17 cellular contexts compared by ENCODE assay signal in the genomic region with DNA sequence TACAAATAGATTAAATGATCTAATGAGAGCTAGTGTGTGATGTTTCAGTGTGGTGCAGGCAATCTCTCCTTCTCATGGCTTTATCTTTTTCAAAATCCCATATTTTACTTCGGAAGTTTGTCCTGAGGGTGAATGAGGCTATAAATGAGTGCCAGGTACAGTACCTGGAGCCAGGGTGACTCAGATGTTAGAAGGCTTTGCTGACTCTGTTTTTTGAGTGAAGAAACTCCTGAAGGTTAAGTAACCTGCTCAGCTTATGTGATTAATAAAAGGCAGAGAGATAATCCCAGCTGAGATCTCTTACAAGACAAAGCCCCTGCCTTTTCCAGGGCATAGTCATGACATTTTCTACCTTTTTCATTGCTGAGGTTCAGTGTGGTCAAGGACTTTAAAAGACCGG. TPM values are rescaled to one million over a fixed set of nuclear protein-coding genes. Genes with fewer than 3 reads are reported as not detected.
DNase-seq lines count a peak whose midpoint lies in the region; ATAC-seq and TF ChIP-seq lines count a peak whose summit lies in the region.
"Had no signal": no experiment of that assay in that cellular context is flagged by ENCODE, and none has a peak within 500 bp of the region (broad histone marks: within the 10 kb centered on the region; RNA-seq: fewer than 3 reads in every experiment).

No MANE protein-coding gene starts in this region.

- H3K9me3 Mint-ChIP-seq in GM23338: no peaks in the 10 kb centered on the region; the same call in 2 of the 3 replicates

- no peak for ATAC-seq in GM23338
- no peak for ATAC-seq in gastroesophageal sphincter

- no peak for TF ChIP-seq EP300 in gastroesophageal sphincter (IDR thresholded peaks at IDR 0.05)

- H3K9me3 ChIP-seq in WERI-Rb-1 (ENCODE audit: severe bottlenecking) (no peaks in the 10 kb centered on the region), gastroesophageal sphincter (no peaks in the 10 kb centered on the region)
- H3K9me3 ChIP-seq: Caco-2 had no signal

- 92 to 94% methylated on average over 1 to 2 of the region's 2 CpGs for WGBS in gastroesophageal sphincter (ENCODE audit: low coverage in 1 of 2), 2 donors

- no peaks in the 10 kb centered on the region for H3K9me2 ChIP-seq in GM23338 (ENCODE audit: insufficient read depth)

- TF ChIP-seq CTCF in GM23338 (conservative IDR thresholded peaks at IDR 0.05; ENCODE audit: low read depth in 2 of 2): no peak
- no peak for TF ChIP-seq CTCF in WERI-Rb-1 (IDR thresholded peaks at IDR 0.05; ENCODE audit: low read depth, low read length)
- no peak for TF ChIP-seq CTCF in gastroesophageal sphincter (IDR thresholded peaks at IDR 0.05)

- H3K4me3 ChIP-seq in GM23338 (no peak overlapping the region), WERI-Rb-1 (ENCODE audit: low read depth, low read length) (no peak overlapping the region), gastroesophageal sphincter (no peak overlapping the region)
- H3K4me3 ChIP-seq: GM23248, SK-N-MC had no signal

- TF ChIP-seq POLR2A in gastroesophageal sphincter (IDR thresholded peaks at IDR 0.05): no peak

- 0 out of 3 replicates have a peak, but pooled peaks cover 3% of the 10 kb centered on the region for H3K36me3 Mint-ChIP-seq in GM23338 (ENCODE audit: low read depth)

- peaks cover 38% of the 10 kb centered on the region for H3K4me1 Mint-ChIP-seq in GM23338

- H3K27me3 Mint-ChIP-seq in GM23338 (ENCODE audit: insufficient read depth, low read depth, poor library complexity): no peaks in the 10 kb centered on the region

- no peaks in the 10 kb centered on the region for H3K36me3 ChIP-seq in GM23338 (ENCODE audit: insufficient read depth)
- H3K36me3 ChIP-seq in WERI-Rb-1: no peaks in the 10 kb centered on the region; the same call in none of the 2 replicates
- H3K36me3 ChIP-seq in gastroesophageal sphincter: no peaks in the 10 kb centered on the region

- H3K27me3 ChIP-seq in GM23338 (ENCODE audit: insufficient read depth): no peaks in the 10 kb centered on the region
- H3K27me3 ChIP-seq in WERI-Rb-1 (ENCODE audit: insufficient read depth, low read depth, severe bottlenecking): no peaks in the 10 kb centered on the region
- no peaks in the 10 kb centered on the region for H3K27me3 ChIP-seq in gastroesophageal sphincter

- peaks cover 14% of the 10 kb centered on the region for H3K79me2 ChIP-seq in GM23338 (replicated peaks; ENCODE audit: insufficient read depth)

- no peak overlapping the region for H2AFZ ChIP-seq in GM23338
- H2AFZ ChIP-seq: GM23248 had no signal

- H3K4me3 Mint-ChIP-seq in GM23338: no peak overlapping the region

- no peaks in the 10 kb centered on the region; the same call in 1 of the 2 replicates for H4K20me1 ChIP-seq in GM23338 (replicated peaks; ENCODE audit: insufficient read depth)

- no peak overlapping the region for H3K27ac ChIP-seq in GM23338 (ENCODE audit: low read depth)
- peak overlapping the region; percentile 33 for H3K27ac ChIP-seq in WERI-Rb-1
- no peak overlapping the region for H3K27ac ChIP-seq in epithelial cell of prostate
- no peak overlapping the region for H3K27ac ChIP-seq in gastroesophageal sphincter
- H3K27ac ChIP-seq: C4-2B, GM23248, HL-60, SK-N-MC had no signal

- DNase-seq in GM23338 (ENCODE audit: low spot score) (no peak), WERI-Rb-1 (peak; percentile 32), epithelial cell of prostate (ENCODE audit: low read depth, low spot score) (peak; percentile 3), retina (peak; percentile 11), glomerular visceral epithelial cell (ENCODE audit: extremely low spot score) (no peak)
- no peak for DNase-seq in activated CD4-positive, CD25-positive, alpha-beta regulatory T cell (lab: John Stamatoyannopoulos, UW)
- DNase-seq: Caco-2, DMS79, GM23248, NCI-H146, NCI-H2081 treated with DMSO at 0.1 percent for 48 hours, NCI-H524 treated with DMSO at 0.1 percent for 48 hours, OCI-M1 had no signal

- peaks cover 12% of the 10 kb centered on the region; the same call in 1 of the 2 replicates for H3K4me1 ChIP-seq in GM23338 (ENCODE audit: insufficient read depth)
- peaks cover 5 to 10% (median 6%) of the 10 kb centered on the region in 3 donors for H3K4me1 ChIP-seq in gastroesophageal sphincter
- H3K4me1 ChIP-seq: Caco-2 had no signal

- H3K4me2 ChIP-seq in GM23338: no peak overlapping the region

- H3K27ac Mint-ChIP-seq in GM23338: peak overlapping the region; percentile 18; the same call in 1 of the 2 replicates

- H3F3A ChIP-seq in GM23338 (replicated peaks; ENCODE audit: low read depth): no peaks in the 10 kb centered on the region

TF ChIP-seq in GM23338, 12 proteins besides CTCF, POLR2A, EP300 and RAD21 (continues in another document):
- TF ChIP-seq ZNF114 (CRISPR knock-in tag; IDR thresholded peaks at IDR 0.05): no peak
- TF ChIP-seq STAT1 (IDR thresholded peaks at IDR 0.05; ENCODE audit: unreplicated experiment): no peak
- TF ChIP-seq, protein P1, sequence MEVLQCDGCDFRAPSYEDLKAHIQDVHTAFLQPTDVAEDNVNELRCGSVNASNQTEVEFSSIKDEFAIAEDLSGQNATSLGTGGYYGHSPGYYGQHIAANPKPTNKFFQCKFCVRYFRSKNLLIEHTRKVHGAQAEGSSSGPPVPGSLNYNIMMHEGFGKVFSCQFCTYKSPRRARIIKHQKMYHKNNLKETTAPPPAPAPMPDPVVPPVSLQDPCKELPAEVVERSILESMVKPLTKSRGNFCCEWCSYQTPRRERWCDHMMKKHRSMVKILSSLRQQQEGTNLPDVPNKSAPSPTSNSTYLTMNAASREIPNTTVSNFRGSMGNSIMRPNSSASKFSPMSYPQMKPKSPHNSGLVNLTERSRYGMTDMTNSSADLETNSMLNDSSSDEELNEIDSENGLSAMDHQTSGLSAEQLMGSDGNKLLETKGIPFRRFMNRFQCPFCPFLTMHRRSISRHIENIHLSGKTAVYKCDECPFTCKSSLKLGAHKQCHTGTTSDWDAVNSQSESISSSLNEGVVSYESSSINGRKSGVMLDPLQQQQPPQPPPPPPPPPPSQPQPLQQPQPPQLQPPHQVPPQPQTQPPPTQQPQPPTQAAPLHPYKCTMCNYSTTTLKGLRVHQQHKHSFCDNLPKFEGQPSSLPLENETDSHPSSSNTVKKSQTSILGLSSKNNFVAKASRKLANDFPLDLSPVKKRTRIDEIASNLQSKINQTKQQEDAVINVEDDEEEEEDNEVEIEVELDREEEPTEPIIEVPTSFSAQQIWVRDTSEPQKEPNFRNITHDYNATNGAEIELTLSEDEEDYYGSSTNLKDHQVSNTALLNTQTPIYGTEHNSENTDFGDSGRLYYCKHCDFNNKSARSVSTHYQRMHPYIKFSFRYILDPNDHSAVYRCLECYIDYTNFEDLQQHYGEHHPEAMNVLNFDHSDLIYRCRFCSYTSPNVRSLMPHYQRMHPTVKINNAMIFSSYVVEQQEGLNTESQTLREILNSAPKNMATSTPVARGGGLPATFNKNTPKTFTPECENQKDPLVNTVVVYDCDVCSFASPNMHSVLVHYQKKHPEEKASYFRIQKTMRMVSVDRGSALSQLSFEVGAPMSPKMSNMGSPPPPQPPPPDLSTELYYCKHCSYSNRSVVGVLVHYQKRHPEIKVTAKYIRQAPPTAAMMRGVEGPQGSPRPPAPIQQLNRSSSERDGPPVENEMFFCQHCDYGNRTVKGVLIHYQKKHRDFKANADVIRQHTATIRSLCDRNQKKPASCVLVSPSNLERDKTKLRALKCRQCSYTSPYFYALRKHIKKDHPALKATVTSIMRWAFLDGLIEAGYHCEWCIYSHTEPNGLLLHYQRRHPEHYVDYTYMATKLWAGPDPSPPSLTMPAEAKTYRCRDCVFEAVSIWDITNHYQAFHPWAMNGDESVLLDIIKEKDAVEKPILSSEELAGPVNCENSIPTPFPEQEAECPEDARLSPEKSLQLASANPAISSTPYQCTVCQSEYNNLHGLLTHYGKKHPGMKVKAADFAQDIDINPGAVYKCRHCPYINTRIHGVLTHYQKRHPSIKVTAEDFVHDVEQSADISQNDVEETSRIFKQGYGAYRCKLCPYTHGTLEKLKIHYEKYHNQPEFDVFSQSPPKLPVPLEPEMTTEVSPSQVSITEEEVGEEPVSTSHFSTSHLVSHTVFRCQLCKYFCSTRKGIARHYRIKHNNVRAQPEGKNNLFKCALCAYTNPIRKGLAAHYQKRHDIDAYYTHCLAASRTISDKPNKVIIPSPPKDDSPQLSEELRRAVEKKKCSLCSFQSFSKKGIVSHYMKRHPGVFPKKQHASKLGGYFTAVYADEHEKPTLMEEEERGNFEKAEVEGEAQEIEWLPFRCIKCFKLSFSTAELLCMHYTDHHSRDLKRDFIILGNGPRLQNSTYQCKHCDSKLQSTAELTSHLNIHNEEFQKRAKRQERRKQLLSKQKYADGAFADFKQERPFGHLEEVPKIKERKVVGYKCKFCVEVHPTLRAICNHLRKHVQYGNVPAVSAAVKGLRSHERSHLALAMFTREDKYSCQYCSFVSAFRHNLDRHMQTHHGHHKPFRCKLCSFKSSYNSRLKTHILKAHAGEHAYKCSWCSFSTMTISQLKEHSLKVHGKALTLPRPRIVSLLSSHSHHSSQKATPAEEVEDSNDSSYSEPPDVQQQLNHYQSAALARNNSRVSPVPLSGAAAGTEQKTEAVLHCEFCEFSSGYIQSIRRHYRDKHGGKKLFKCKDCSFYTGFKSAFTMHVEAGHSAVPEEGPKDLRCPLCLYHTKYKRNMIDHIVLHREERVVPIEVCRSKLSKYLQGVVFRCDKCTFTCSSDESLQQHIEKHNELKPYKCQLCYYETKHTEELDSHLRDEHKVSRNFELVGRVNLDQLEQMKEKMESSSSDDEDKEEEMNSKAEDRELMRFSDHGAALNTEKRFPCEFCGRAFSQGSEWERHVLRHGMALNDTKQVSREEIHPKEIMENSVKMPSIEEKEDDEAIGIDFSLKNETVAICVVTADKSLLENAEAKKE (CRISPR knock-in tag; IDR thresholded peaks at IDR 0.05): no peak

RNA-seq across cellular contexts. Expression of a gene that starts 52.6 kb away (rescaled TPM):
- total RNA-seq in GM23338 (2014; rRNA removed; shearing (Covaris generic)): 25.4 and 27.6 TPM in 2 replicates
- polyA plus RNA-seq in GM23338 (2016; fragmentation: Nextera tagmentation; extraction: Ambion mirVana): 4.6 and 7.0 TPM in 2 replicates
- 10 to 100 TPM; 32.4 to 65.9 (median 46.6) TPM for total RNA-seq in gastroesophageal sphincter

Comparison
In these comparisons a context has a peak if more than half of its experiments do, and no peak if none do; other contexts are left out.
1. DNase-seq: peak in WERI-Rb-1 (single experiment), epithelial cell of prostate (single experiment) and retina (single experiment); none in GM23338 (single experiment), activated CD4-positive, CD25-positive, alpha-beta regulatory T cell (0 of 4) and glomerular visceral epithelial cell (single experiment).